ENCODE assay signal across 16 cellular contexts in the genomic region with DNA sequence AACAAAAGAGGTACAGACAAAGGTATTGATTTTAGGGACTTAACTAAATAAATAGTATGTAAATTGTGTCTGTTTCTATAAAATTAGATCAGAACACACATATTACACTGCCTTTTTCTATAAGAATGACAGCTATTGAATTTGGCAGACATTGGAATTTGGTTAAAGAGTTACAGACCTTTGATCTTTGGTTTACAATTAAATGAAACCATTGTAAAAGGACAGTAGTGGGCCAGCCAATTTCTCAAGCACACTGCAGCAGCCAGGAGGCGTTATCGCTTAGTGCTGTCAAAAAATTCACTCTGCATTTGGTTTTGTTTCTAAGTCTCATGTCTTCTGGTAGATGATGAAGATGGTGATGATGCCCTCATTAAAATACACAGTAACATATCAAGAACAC.
DNase-seq lines count a peak whose midpoint lies in the region; ATAC-seq and TF ChIP-seq lines count a peak whose summit lies in the region.
"Had no signal": no experiment of that assay in that cellular context is flagged by ENCODE, and none has a peak within 500 bp of the region (broad histone marks: within the 10 kb centered on the region; RNA-seq: fewer than 3 reads in every experiment).

No MANE protein-coding gene starts in this region.

- TF ChIP-seq CTCF in WERI-Rb-1 (IDR thresholded peaks at IDR 0.05; ENCODE audit: low read depth, low read length) (peak; percentile 23; the same call in 1 of the 2 replicates), upper lobe of right lung (IDR thresholded peaks at IDR 0.05) (peak; percentile 19)

- ATAC-seq in Right ventricle myocardium superior (ENCODE audit: poor library complexity) (no peak), upper lobe of right lung (no peak), aorta (ENCODE audit: low FRiP score) (no peak), GM19452 (IDR thresholded peaks at IDR 0.05; ENCODE audit: unreplicated experiment) (no peak)
- ATAC-seq: K562 had no signal

- no peaks in the 10 kb centered on the region for H3K9me3 ChIP-seq in WERI-Rb-1 (ENCODE audit: severe bottlenecking)
- no peaks in the 10 kb centered on the region for H3K9me3 ChIP-seq in upper lobe of right lung
- H3K9me3 ChIP-seq in aorta (ENCODE audit: control insufficient read depth, low read length), result no peaks in the 10 kb centered on the region
- H3K9me3 ChIP-seq: Caco-2, tibial artery had no signal

- H3K27me3 ChIP-seq in WERI-Rb-1 (ENCODE audit: insufficient read depth, low read depth, severe bottlenecking) (no peaks in the 10 kb centered on the region), upper lobe of right lung (no peaks in the 10 kb centered on the region), aorta (ENCODE audit: control insufficient read depth in 1 of 2, insufficient read depth in 2 of 2, low read length in 1 of 2) (no peaks in the 10 kb centered on the region)
- H3K27me3 ChIP-seq: cardiac muscle cell, tibial artery had no signal

- H3K27ac ChIP-seq in WERI-Rb-1 (no peak overlapping the region), upper lobe of right lung (no peak overlapping the region), aorta (ENCODE audit: low read depth in 1 of 2, low read length in 2 of 2) (no peak overlapping the region)
- H3K27ac ChIP-seq: cardiac muscle cell, tibial artery had no signal

- intact Hi-C loops in Right ventricle myocardium superior (cut with DNase I) (no loop called here), cardiac septum (cut with DNase I) (no loop called here), upper lobe of right lung (cut with DNase I) (no loop called here), aorta (cut with DNase I) (no loop called here)

- H3K36me3 ChIP-seq in WERI-Rb-1, result no peaks in the 10 kb centered on the region
- H3K36me3 ChIP-seq in upper lobe of right lung, result no peaks in the 10 kb centered on the region
- H3K36me3 ChIP-seq in aorta (ENCODE audit: control insufficient read depth in 1 of 2, insufficient read depth in 2 of 2, low read length in 1 of 2), result no peaks in the 10 kb centered on the region
- H3K36me3 ChIP-seq: cardiac muscle cell, tibial artery had no signal

- WGBS in aorta, 2 donors, result 59 to 65% methylated on average over 2 of the region's 2 CpGs

- H3K4me1 ChIP-seq in upper lobe of right lung, result no peaks in the 10 kb centered on the region
- no peaks in the 10 kb centered on the region for H3K4me1 ChIP-seq in aorta (ENCODE audit: control insufficient read depth in 1 of 2, insufficient read depth in 2 of 2, low read length in 2 of 2)
- H3K4me1 ChIP-seq: Caco-2, tibial artery had no signal

- H3K4me3 ChIP-seq in WERI-Rb-1 (ENCODE audit: low read depth, low read length) (no peak overlapping the region), upper lobe of right lung (no peak overlapping the region), aorta (ENCODE audit: low read length in 2 of 2) (no peak overlapping the region)
- H3K4me3 ChIP-seq: cardiac muscle cell, K562, tibial artery had no signal

- DNase-seq in Right ventricle myocardium superior (peak; percentile 24), cardiac septum (ENCODE audit: low spot score) (no peak), WERI-Rb-1 (no peak), iPS-NIHi11 (ENCODE audit: low spot score) (peak; percentile 19), upper lobe of right lung (no peak), aorta (no peak), NOMO-1 treated with dmso at 0.1 percent for 144 hours (lab: John Stamatoyannopoulos, UW; ENCODE audit: unreplicated experiment) (no peak)
- DNase-seq: activated naive CD4-positive, alpha-beta T cell; Caco-2; naive B cell; NCI-H1436; NCI-H446; tibial artery had no signal

Comparison
In these comparisons a context has a peak if more than half of its experiments do, and no peak if none do; other contexts are left out.
1. DNase-seq: peak in Right ventricle myocardium superior (single experiment) and iPS-NIHi11 (single experiment); none in cardiac septum (single experiment), WERI-Rb-1 (single experiment), upper lobe of right lung (single experiment), aorta (0 of 2) and NOMO-1 treated with dmso at 0.1 percent for 144 hours (single experiment).